In genomic region chr6:31125586-31126363, GRCh38 we compare ENCODE assay signal across 14 cellular contexts. TPM values are rescaled to one million over a fixed set of nuclear protein-coding genes. Genes with fewer than 3 reads are reported as not detected.
DNase-seq lines count a peak whose midpoint lies in the region; ATAC-seq and TF ChIP-seq lines count a peak whose summit lies in the region.
"Had no signal": no experiment of that assay in that cellular context is flagged by ENCODE, and none has a peak within 500 bp of the region (broad histone marks: within the 10 kb centered on the region; RNA-seq: fewer than 3 reads in every experiment).

No MANE protein-coding gene starts in this region.

- H3K27me3 ChIP-seq in heart left ventricle, result no peaks in the 10 kb centered on the region
- no peaks in the 10 kb centered on the region for H3K27me3 ChIP-seq in suprapubic skin

- ATAC-seq in heart left ventricle, result peak; percentile 44 to 60 (median 54)
- ATAC-seq: naive thymus-derived CD8-positive, alpha-beta T cell had no signal

- no peaks in the 10 kb centered on the region for H3K9me3 ChIP-seq in heart left ventricle
- no peaks in the 10 kb centered on the region for H3K9me3 ChIP-seq in suprapubic skin

- no peak overlapping the region for H3K4me3 Mint-ChIP-seq in activated naive CD8-positive, alpha-beta T cell treated with anti-CD3 and anti-CD28 coated beads for 36 hours
- H3K4me3 Mint-ChIP-seq: activated CD4-positive, alpha-beta T cell treated with anti-CD3 and anti-CD28 coated beads, Interleukin-2, amount 10 ng/mL, durations not matched to agents 7 days and 5 days; naive thymus-derived CD8-positive, alpha-beta T cell had no signal

- intact Hi-C loops in heart left ventricle (cut with DNase I), result loop anchor here in 1 of 10 donors (5.0 kb wide), 1 partner anchor 38 kb away; no protein-coding TSS in a partner anchor

- no peak overlapping the region for H3K27ac Mint-ChIP-seq in activated naive CD8-positive, alpha-beta T cell treated with anti-CD3 and anti-CD28 coated beads for 36 hours
- H3K27ac Mint-ChIP-seq: activated CD4-positive, alpha-beta T cell treated with anti-CD3 and anti-CD28 coated beads, Interleukin-2, amount 10 ng/mL, durations not matched to agents 7 days and 5 days; naive thymus-derived CD8-positive, alpha-beta T cell had no signal

- H3K36me3 ChIP-seq in heart left ventricle, result no peaks in the 10 kb centered on the region
- no peaks in the 10 kb centered on the region for H3K36me3 ChIP-seq in suprapubic skin

- no peak for TF ChIP-seq CTCF in heart left ventricle (IDR thresholded peaks at IDR 0.05)
- no peak for TF ChIP-seq CTCF in suprapubic skin (IDR thresholded peaks at IDR 0.05)

- H3K4me1 ChIP-seq in heart left ventricle (peaks cover 12 to 62% (median 39%) of the 10 kb centered on the region in 12 donors), suprapubic skin (peaks cover 57% of the 10 kb centered on the region)

- TF ChIP-seq EP300 in suprapubic skin (IDR thresholded peaks at IDR 0.05), result no peak

- DNase-seq in NCI-H82 (lab: John Stamatoyannopoulos, UW), result peak; percentile 24
- no peak for DNase-seq in NCI-H82 treated with DMSO at 0.1 percent for 48 hours (lab: John Stamatoyannopoulos, UW; ENCODE audit: unreplicated experiment)
- peak; percentile 38 for DNase-seq in astrocyte of the hippocampus (ENCODE audit: low read depth, low spot score)
- DNase-seq in heart left ventricle, result peak in 3 of 5 donors; percentile 43 to 72 (median 68)
- no peak for DNase-seq in suprapubic skin (ENCODE audit: low spot score in 2 of 2)
- DNase-seq in T-helper 2 cell, result no peak
- DNase-seq in NOMO-1 (lab: John Stamatoyannopoulos, UW; ENCODE audit: unreplicated experiment in 2 of 2), result no peak
- no peak for DNase-seq in activated naive CD8-positive, alpha-beta T cell treated with anti-CD3 and anti-CD28 coated beads for 36 hours
- DNase-seq: activated CD4-positive, alpha-beta T cell treated with anti-CD3 and anti-CD28 coated beads, Interleukin-2, amount 10 ng/mL, durations not matched to agents 7 days and 5 days; NCI-H446; stimulated activated CD4-positive, alpha-beta T cell treated with anti-CD3 and anti-CD28 coated beads, Interleukin-12 subunit alpha, Interleukin-12 subunit beta, amount 100 ng/mL, for 4 hours had no signal

- H3K4me1 Mint-ChIP-seq in activated naive CD8-positive, alpha-beta T cell treated with anti-CD3 and anti-CD28 coated beads for 36 hours, result peaks cover 5% of the 10 kb centered on the region
- H3K4me1 Mint-ChIP-seq: activated CD4-positive, alpha-beta T cell treated with anti-CD3 and anti-CD28 coated beads, Interleukin-2, amount 10 ng/mL, durations not matched to agents 7 days and 5 days had no signal

- TF ChIP-seq POLR2A in heart left ventricle (IDR thresholded peaks at IDR 0.05) (no peak), suprapubic skin (IDR thresholded peaks at IDR 0.05) (no peak)

- H3K9me3 Mint-ChIP-seq in activated naive CD8-positive, alpha-beta T cell treated with anti-CD3 and anti-CD28 coated beads for 36 hours, result no peaks in the 10 kb centered on the region
- H3K9me3 Mint-ChIP-seq: activated CD4-positive, alpha-beta T cell treated with anti-CD3 and anti-CD28 coated beads, Interleukin-2, amount 10 ng/mL, durations not matched to agents 7 days and 5 days; naive thymus-derived CD8-positive, alpha-beta T cell had no signal

- H3K36me3 Mint-ChIP-seq in activated naive CD8-positive, alpha-beta T cell treated with anti-CD3 and anti-CD28 coated beads for 36 hours, result no peaks in the 10 kb centered on the region
- H3K36me3 Mint-ChIP-seq: naive thymus-derived CD8-positive, alpha-beta T cell had no signal

- 55 to 67% (median 60%) methylated on average over 12 of the region's 12 CpGs for WGBS in heart left ventricle, 4 donors
- WGBS in suprapubic skin, result 57% methylated on average over 12 of the region's 12 CpGs

- peaks cover 13% of the 10 kb centered on the region for H3K27me3 Mint-ChIP-seq in activated naive CD8-positive, alpha-beta T cell treated with anti-CD3 and anti-CD28 coated beads for 36 hours

- H3K4me3 ChIP-seq in heart left ventricle (no peak overlapping the region), suprapubic skin (no peak overlapping the region)

- H3K27ac ChIP-seq in heart left ventricle (peak overlapping the region in 10 of 12 donors; percentile 19 to 89 (median 64)), suprapubic skin (peak overlapping the region; percentile 75)
- H3K27ac ChIP-seq: 22Rv1, KMS-11 had no signal

RNA-seq across cellular contexts. Expression of gene CDSN, which starts 5.5 kb away (rescaled TPM):
- total RNA-seq in heart left ventricle (under 1 TPM in 1 of 9 donors, not detected in 8; 0.56 TPM), suprapubic skin (100 to 1,000 TPM in 3 of 4 donors, 10 to 100 TPM in 1; 16.3 to 598 (median 403) TPM)
- under 1 TPM in 1 of 2 donors, not detected in 1; 0.15 TPM for polyA plus RNA-seq in heart left ventricle
- not detected for total RNA-seq in activated naive CD8-positive, alpha-beta T cell treated with anti-CD3 and anti-CD28 coated beads for 36 hours
- total RNA-seq: activated CD4-positive, alpha-beta T cell treated with anti-CD3 and anti-CD28 coated beads, Interleukin-2, amount 10 ng/mL, durations not matched to agents 7 days and 5 days; naive thymus-derived CD8-positive, alpha-beta T cell had no signal
- polyA plus RNA-seq: naive thymus-derived CD8-positive, alpha-beta T cell had no signal

RNA-seq across cellular contexts. Expression of gene PSORS1C1, which starts 11.2 kb away (rescaled TPM):
- total RNA-seq in heart left ventricle (1 to 10 TPM in 7 of 9 donors, under 1 TPM in 2; 0.63 to 5.5 (median 2.9) TPM), suprapubic skin (10 to 100 TPM in 1 of 4 donors, 1 to 10 TPM in 3; 4.1 to 15.8 (median 5.5) TPM)
- 1 to 10 TPM in 1 of 2 donors, under 1 TPM in 1; 0.37 to 5.8 TPM for polyA plus RNA-seq in heart left ventricle
- total RNA-seq in activated naive CD8-positive, alpha-beta T cell treated with anti-CD3 and anti-CD28 coated beads for 36 hours, result under 1 TPM in 1 of 2 experiments, not detected in 1; 0.19 TPM
- total RNA-seq: naive thymus-derived CD8-positive, alpha-beta T cell had no signal
- polyA plus RNA-seq: naive thymus-derived CD8-positive, alpha-beta T cell had no signal

RNA-seq across cellular contexts. Expression of gene PSORS1C2, which starts 13.1 kb away (rescaled TPM):
- total RNA-seq in heart left ventricle, result not detected
- not detected for polyA plus RNA-seq in heart left ventricle
- 10 to 100 TPM in 3 of 4 donors, 1 to 10 TPM in 1; 5.9 to 63.0 (median 27.8) TPM for total RNA-seq in suprapubic skin
- total RNA-seq in activated naive CD8-positive, alpha-beta T cell treated with anti-CD3 and anti-CD28 coated beads for 36 hours, result not detected
- total RNA-seq: activated CD4-positive, alpha-beta T cell treated with anti-CD3 and anti-CD28 coated beads, Interleukin-2, amount 10 ng/mL, durations not matched to agents 7 days and 5 days; naive thymus-derived CD8-positive, alpha-beta T cell had no signal
- polyA plus RNA-seq: naive thymus-derived CD8-positive, alpha-beta T cell had no signal

RNA-seq across cellular contexts. Expression of gene C6orf15, which starts 13.4 kb away (rescaled TPM):
- total RNA-seq in heart left ventricle, result not detected
- polyA plus RNA-seq in heart left ventricle, result not detected
- total RNA-seq in suprapubic skin, result 10 to 100 TPM in 2 of 4 donors, 1 to 10 TPM in 2; 5.5 to 20.7 (median 8.8) TPM
- not detected for total RNA-seq in activated naive CD8-positive, alpha-beta T cell treated with anti-CD3 and anti-CD28 coated beads for 36 hours
- total RNA-seq: activated CD4-positive, alpha-beta T cell treated with anti-CD3 and anti-CD28 coated beads, Interleukin-2, amount 10 ng/mL, durations not matched to agents 7 days and 5 days; naive thymus-derived CD8-positive, alpha-beta T cell had no signal
- polyA plus RNA-seq: naive thymus-derived CD8-positive, alpha-beta T cell had no signal

RNA-seq across cellular contexts. Expression of gene CCHCR1, which starts 31.8 kb away (rescaled TPM):
- total RNA-seq in heart left ventricle (10 to 100 TPM in 6 of 9 donors, 1 to 10 TPM in 3; 6.0 to 16.4 (median 12.5) TPM), suprapubic skin (10 to 100 TPM; 10.7 to 33.4 (median 16.5) TPM)
- polyA plus RNA-seq in heart left ventricle, result 10 to 100 TPM in 1 of 2 donors, 1 to 10 TPM in 1; 10.0 to 10.3 TPM
- total RNA-seq in activated naive CD8-positive, alpha-beta T cell treated with anti-CD3 and anti-CD28 coated beads for 36 hours, result 10 to 100 TPM; 43.0 to 46.6 TPM

Comparison
In these comparisons a context has a peak if more than half of its experiments do, and no peak if none do; other contexts are left out.
1. DNase-seq: peak in NCI-H82 (single experiment), astrocyte of the hippocampus (single experiment) and heart left ventricle (3 of 5); none in NCI-H82 treated with DMSO at 0.1 percent for 48 hours (single experiment), suprapubic skin (0 of 2), T-helper 2 cell (0 of 5), NOMO-1 (0 of 2) and activated naive CD8-positive, alpha-beta T cell treated with anti-CD3 and anti-CD28 coated beads for 36 hours (single experiment).
2. RNA of gene CDSN, which starts 5.5 kb away (total RNA-seq): 16.3 to 598 TPM in suprapubic skin; 0.56 TPM in heart left ventricle and not detected in activated naive CD8-positive, alpha-beta T cell treated with anti-CD3 and anti-CD28 coated beads for 36 hours; every median in the first group is over 10 times any median in the second.
3. RNA of gene PSORS1C2, which starts 13.1 kb away (total RNA-seq): 5.9 to 63.0 TPM in suprapubic skin; not detected in heart left ventricle and not detected in activated naive CD8-positive, alpha-beta T cell treated with anti-CD3 and anti-CD28 coated beads for 36 hours; every median in the first group is over 4 times any median in the second.